ENCODE assay signal across 30 cellular contexts in the genomic region with DNA sequence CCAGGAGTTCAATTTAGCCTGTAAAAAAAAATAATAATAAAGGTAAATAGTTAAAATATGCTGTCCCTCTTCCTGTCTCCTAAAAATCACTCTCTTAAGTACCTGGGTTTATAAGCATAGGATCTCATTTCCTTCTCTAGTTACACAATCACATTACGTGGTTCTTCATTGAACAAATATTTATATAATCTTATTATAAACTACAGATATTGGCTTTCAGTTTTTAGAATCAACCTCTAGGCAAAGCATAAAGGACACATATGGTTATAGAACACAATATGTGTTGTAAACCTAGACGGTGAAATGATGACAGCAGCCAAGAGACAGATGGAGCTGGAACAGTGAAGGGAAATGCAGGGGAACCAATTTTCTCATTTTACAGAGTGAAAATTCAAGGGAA.
A peak's percentile ranks its signal among the peaks of the same experiment; 100 is the strongest.
DNase-seq lines count a peak whose midpoint lies in the region; FAIRE-seq and TF ChIP-seq lines count a peak whose summit lies in the region.
"Had no signal": no experiment of that assay in that cellular context is flagged by ENCODE, and none has a peak within 500 bp of the region (broad histone marks: within the 10 kb centered on the region; RNA-seq: fewer than 3 reads in every experiment).

No MANE protein-coding gene starts in this region.

- H3K27ac ChIP-seq in kidney (ENCODE audit: low read depth in 2 of 2, low read length in 2 of 2), result no peak overlapping the region
- H3K27ac ChIP-seq: 22Rv1, foreskin keratinocyte, neural progenitor cell, parathyroid adenoma, spleen, upper lobe of right lung, WERI-Rb-1 had no signal

- H3K9ac ChIP-seq in kidney (ENCODE audit: low read length in 2 of 2), result no peak overlapping the region
- H3K9ac ChIP-seq: neural progenitor cell, parathyroid adenoma had no signal

- no peak overlapping the region for H3K4me3 ChIP-seq in kidney (ENCODE audit: low read length in 2 of 2)
- H3K4me3 ChIP-seq: MG63, neural progenitor cell, spleen, upper lobe of right lung had no signal

- no peaks in the 10 kb centered on the region for H3K9me3 ChIP-seq in kidney (ENCODE audit: control insufficient read depth in 1 of 2, low read length in 2 of 2)
- H3K9me3 ChIP-seq: ascending aorta, MG63, upper lobe of right lung had no signal

- FAIRE-seq in kidney (lab: Jason Lieb, UNC), result no peak

- no peak for TF ChIP-seq CTCF in kidney (IDR thresholded peaks at IDR 0.05; ENCODE audit: borderline replicate concordance, extremely low read depth, insufficient read depth)

- DNase-seq in DMS153 (lab: John Stamatoyannopoulos, UW) (peak; percentile 31), DMS153 treated with DMSO at 0.1 percent for 48 hours (lab: John Stamatoyannopoulos, UW; ENCODE audit: unreplicated experiment) (no peak), NCI-H1694 (lab: John Stamatoyannopoulos, UW) (peak; percentile 53), NCI-H748 (lab: John Stamatoyannopoulos, UW; ENCODE audit: unreplicated experiment) (peak; percentile 38), inferior parietal cortex (ENCODE audit: extremely low spot score) (peak; percentile 16), HCEC 1CT (no peak), kidney (no peak), HuH-7.5 (ENCODE audit: low spot score) (no peak)
- DNase-seq: activated CD4-positive, alpha-beta T cell treated with anti-CD3 and anti-CD28 coated beads for 48 hours; activated CD8-positive, alpha-beta memory T cell treated with anti-CD3 and anti-CD28 coated beads for 24 hours; activated effector memory CD4-positive, alpha-beta T cell treated with Interleukin-2 at 50 U/mL for 16 hours; activated naive CD8-positive, alpha-beta T cell treated with anti-CD3 and anti-CD28 coated beads, Interleukin-2, amount 10 ng/mL, durations not matched to agents 7 days and 5 days; CD4-positive, alpha-beta memory T cell; DMS79; foreskin keratinocyte; GF-D8; H9; mesenchymal stem cell; MG63; NCI-H1417 treated with DMSO at 0.1 percent for 48 hours; NCI-H226; right cardiac atrium; spleen; substantia nigra; upper lobe of right lung; WERI-Rb-1 had no signal

- no peaks in the 10 kb centered on the region for H3K36me3 ChIP-seq in kidney (ENCODE audit: control insufficient read depth in 1 of 2, insufficient read depth in 2 of 2, low read length in 2 of 2)
- H3K36me3 ChIP-seq: ascending aorta, MG63, neural progenitor cell, spleen, upper lobe of right lung, WERI-Rb-1 had no signal

- intact Hi-C loops in kidney (cut with DNase I), result no loop called here

- no peaks in the 10 kb centered on the region for H3K4me1 ChIP-seq in kidney (ENCODE audit: control insufficient read depth in 1 of 2, insufficient read depth in 1 of 2, low read depth in 1 of 2, low read length in 2 of 2)
- H3K4me1 ChIP-seq: ascending aorta, foreskin keratinocyte, neural progenitor cell, parathyroid adenoma, spleen, upper lobe of right lung had no signal

Comparison
In these comparisons a context has a peak if more than half of its experiments do, and no peak if none do; other contexts are left out.
1. DNase-seq: peak in DMS153 (single experiment), NCI-H1694 (single experiment), NCI-H748 (single experiment) and inferior parietal cortex (single experiment); none in DMS153 treated with DMSO at 0.1 percent for 48 hours (single experiment), HCEC 1CT (single experiment), kidney (single experiment) and HuH-7.5 (single experiment).